Comparison of ENCODE assay signal across 19 cellular contexts in the genomic region with DNA sequence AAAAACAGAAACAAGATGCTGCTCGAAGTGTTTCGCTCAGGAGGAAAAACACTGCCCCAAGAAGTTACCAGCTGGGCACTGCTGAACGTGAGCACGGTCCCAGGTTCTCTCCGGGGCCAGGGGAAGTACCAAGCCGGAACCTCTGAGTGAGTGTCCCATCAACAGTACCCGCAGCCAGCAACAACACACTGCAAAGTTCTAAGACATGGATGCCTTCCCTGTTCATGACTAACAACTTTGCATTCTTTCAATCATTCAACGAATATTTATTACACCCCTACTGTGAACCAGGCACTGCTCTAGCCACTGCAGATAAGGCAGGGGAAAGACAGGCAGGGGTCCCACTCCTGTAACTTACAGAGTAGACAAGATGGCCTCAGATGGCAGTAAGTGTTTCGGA.
A peak's percentile ranks its signal among the peaks of the same experiment; 100 is the strongest.
DNase-seq lines count a peak whose midpoint lies in the region; ATAC-seq, FAIRE-seq and TF ChIP-seq lines count a peak whose summit lies in the region.
"Had no signal": no experiment of that assay in that cellular context is flagged by ENCODE, and none has a peak within 500 bp of the region (broad histone marks: within the 10 kb centered on the region; RNA-seq: fewer than 3 reads in every experiment).

No MANE protein-coding gene starts in this region.

- dilution Hi-C loops in keratinocyte (cut with MboI; ENCODE audit: extremely low pct_ligation_motif_present, low sequenced_read_pairs) = no loop called here

- no peaks in the 10 kb centered on the region for H3K79me2 ChIP-seq in keratinocyte (ENCODE audit: control insufficient read depth, insufficient read depth, low read length)
- H3K79me2 ChIP-seq in smooth muscle cell (ENCODE audit: low read depth) = no peaks in the 10 kb centered on the region

- H3K27ac ChIP-seq in keratinocyte (ENCODE audit: control insufficient read depth, insufficient read depth, low read length) = no peak overlapping the region
- H3K27ac ChIP-seq in smooth muscle cell (ENCODE audit: low read depth) = peak overlapping the region; percentile 22
- H3K27ac ChIP-seq: adrenal gland, KMS-11 had no signal

- no peaks in the 10 kb centered on the region for H4K20me1 ChIP-seq in keratinocyte (ENCODE audit: control insufficient read depth, extremely low read depth, insufficient read depth, low read length)
- no peaks in the 10 kb centered on the region for H4K20me1 ChIP-seq in smooth muscle cell (ENCODE audit: low read depth)

- H2AFZ ChIP-seq in keratinocyte (ENCODE audit: control insufficient read depth, low read length) (peak overlapping the region; percentile 65), smooth muscle cell (ENCODE audit: low read depth) (no peak overlapping the region)

- H3K4me3 ChIP-seq in keratinocyte (ENCODE audit: control insufficient read depth in 2 of 3, extremely low read depth in 1 of 3, insufficient read depth in 2 of 3, low read depth in 1 of 3, low read length in 3 of 3) (peak overlapping the region in 1 of 3 experiments; percentile 20), smooth muscle cell (no peak overlapping the region)
- H3K4me3 ChIP-seq: adrenal gland had no signal

- no peaks in the 10 kb centered on the region for H3F3A ChIP-seq in smooth muscle cell (ENCODE audit: low read depth)

- ATAC-seq in GM18511 (IDR thresholded peaks at IDR 0.05; ENCODE audit: unreplicated experiment) = peak; percentile 69
- ATAC-seq: T-helper 17 cell had no signal

- H3K36me3 ChIP-seq in keratinocyte (ENCODE audit: control insufficient read depth in 2 of 2, extremely low read depth in 1 of 2, insufficient read depth in 2 of 2, low read length in 2 of 2) (peaks cover 0 to 2% of the 10 kb centered on the region in 2 experiments), smooth muscle cell (ENCODE audit: low read depth) (no peaks in the 10 kb centered on the region)
- H3K36me3 ChIP-seq: adrenal gland had no signal

- H3K4me1 ChIP-seq in keratinocyte (ENCODE audit: control insufficient read depth, extremely low read depth, insufficient read depth, low read length) = peaks cover 24% of the 10 kb centered on the region
- peaks cover 21% of the 10 kb centered on the region for H3K4me1 ChIP-seq in smooth muscle cell (ENCODE audit: low read depth)
- H3K4me1 ChIP-seq: adrenal gland had no signal

- FAIRE-seq in keratinocyte (lab: Jason Lieb, UNC) = peak; percentile 26
- no peak for FAIRE-seq in GM19239 (lab: Jason Lieb, UNC)
- FAIRE-seq: urothelium cell line had no signal

- H3K27me3 ChIP-seq in keratinocyte (ENCODE audit: control insufficient read depth, extremely low read depth, insufficient read depth, low read length) = no peaks in the 10 kb centered on the region
- H3K27me3 ChIP-seq in smooth muscle cell (ENCODE audit: low read depth) = no peaks in the 10 kb centered on the region
- H3K27me3 ChIP-seq: adrenal gland had no signal

- peaks cover 6% of the 10 kb centered on the region for H3K9me1 ChIP-seq in keratinocyte (ENCODE audit: control insufficient read depth, extremely low read depth, insufficient read depth, low read length)

- H3K9ac ChIP-seq in keratinocyte (ENCODE audit: control insufficient read depth, extremely low read depth, insufficient read depth, low read length) = peak overlapping the region; percentile 25
- H3K9ac ChIP-seq in smooth muscle cell (ENCODE audit: low read depth) = no peak overlapping the region
- H3K9ac ChIP-seq: KMS-11 had no signal

- TF ChIP-seq CTCF in keratinocyte (optimal IDR thresholded peaks at IDR 0.05 in 1 of 3, IDR thresholded peaks at IDR 0.05 in 1 of 3, conservative IDR thresholded peaks at IDR 0.05 in 1 of 3; ENCODE audit: extremely low read depth in 1 of 3, insufficient read depth in 2 of 3, low read length in 3 of 3) = no peak
- TF ChIP-seq CTCF in smooth muscle cell (IDR thresholded peaks at IDR 0.05; ENCODE audit: borderline replicate concordance, insufficient read depth, poor library complexity, severe bottlenecking) = no peak

- DNase-seq in amniotic epithelial cell (ENCODE audit: low read depth) = peak; percentile 49
- DNase-seq in keratinocyte (ENCODE audit: low read depth, low spot score) = no peak
- DNase-seq in smooth muscle cell (lab: John Stamatoyannopoulos, UW; ENCODE audit: unreplicated experiment) = no peak
- no peak for DNase-seq in D341Med (ENCODE audit: low spot score)
- DNase-seq in NCI-H524 (lab: John Stamatoyannopoulos, UW) = no peak
- no peak for DNase-seq in GM19239 (ENCODE audit: insufficient read length, low spot score)
- DNase-seq: activated CD4-positive, alpha-beta T cell treated with anti-CD3 and anti-CD28 coated beads, Interleukin-2, amount 10 ng/mL, durations not matched to agents 24 days and 14 days; activated T-cell treated with anti-CD3 and anti-CD28 coated beads, Interleukin-2, amount 50 U/mL, for 48 hours; CD4-positive, alpha-beta memory T cell; GOT3; NCI-H1436; NCI-H526; retina; stimulated activated CD4-positive, alpha-beta T cell treated with anti-CD3 and anti-CD28 coated beads, Interleukin-4, amount 100 ng/mL, for 24 hours; T-helper 17 cell had no signal

- WGBS in smooth muscle cell (ENCODE audit: low lambda C conversion rate) = 71% methylated on average over 9 of the region's 9 CpGs

- peak overlapping the region; percentile 70 for H3K4me2 ChIP-seq in keratinocyte (ENCODE audit: control insufficient read depth, extremely low read depth, insufficient read depth, low read depth, low read length)
- peak overlapping the region; percentile 50 for H3K4me2 ChIP-seq in smooth muscle cell
- H3K4me2 ChIP-seq: KMS-11 had no signal

- H3K9me3 ChIP-seq in keratinocyte (ENCODE audit: control insufficient read depth, low read depth, low read length) = no peaks in the 10 kb centered on the region
- no peaks in the 10 kb centered on the region for H3K9me3 ChIP-seq in smooth muscle cell (replicated peaks; ENCODE audit: low read depth)
- H3K9me3 ChIP-seq: adrenal gland had no signal
